16 cellular contexts compared by ENCODE assay signal in the genomic region with DNA sequence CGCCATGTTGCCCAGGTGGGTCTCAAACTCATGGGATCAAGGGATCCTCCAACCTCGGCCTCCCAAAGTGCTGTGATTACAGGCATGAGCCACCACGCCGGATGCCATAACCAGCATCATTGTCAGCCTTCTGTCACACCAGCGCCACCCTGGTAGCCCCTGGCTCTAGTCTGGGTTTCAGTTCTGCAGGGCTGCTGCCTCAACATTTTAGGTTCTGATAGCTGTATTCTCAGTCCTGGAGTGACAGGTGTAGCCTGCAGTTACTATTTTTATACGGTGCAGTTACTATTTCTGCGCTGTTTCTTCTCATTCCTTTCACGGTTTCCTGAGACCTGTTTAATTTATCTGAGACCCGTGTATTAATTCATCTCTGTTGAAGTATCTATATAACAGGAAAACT.
"Had no signal": no experiment of that assay in that cellular context is flagged by ENCODE, and none has a peak within 500 bp of the region (broad histone marks: within the 10 kb centered on the region; RNA-seq: fewer than 3 reads in every experiment).

No MANE protein-coding gene starts in this region.

- H3K36me3 ChIP-seq: adrenal gland, WERI-Rb-1 had no signal

- H3K4me1 Mint-ChIP-seq: natural killer cell had no signal

- ATAC-seq: left colon, natural killer cell, psoas muscle, sciatic nerve, upper lobe of right lung had no signal

- H3K27ac ChIP-seq: adrenal gland, esophagus squamous epithelium, psoas muscle, upper lobe of right lung, WERI-Rb-1 had no signal

- H3K9me3 ChIP-seq: adrenal gland, esophagus squamous epithelium, psoas muscle, upper lobe of right lung had no signal

- H3K27me3 ChIP-seq: adrenal gland, esophagus squamous epithelium, upper lobe of right lung had no signal

- FAIRE-seq: colon had no signal

- H3K27ac Mint-ChIP-seq: activated T-helper 2 cell treated with anti-CD3 and anti-CD28 coated beads, Interferon-gamma antibody, Interleukin-2, Interleukin-4, amounts not matched to agents 10 μg/mL and 5 μg/mL and 100 μg/mL, durations not matched to agents 14 hours and 24 hours and 36 hours; immature natural killer cell; natural killer cell had no signal

- H3K4me3 Mint-ChIP-seq: immature natural killer cell, natural killer cell had no signal

- H3K9me3 Mint-ChIP-seq: activated T-helper 2 cell treated with anti-CD3 and anti-CD28 coated beads, Interferon-gamma antibody, Interleukin-2, Interleukin-4, amounts not matched to agents 10 μg/mL and 5 μg/mL and 100 μg/mL, durations not matched to agents 14 hours and 24 hours and 36 hours; immature natural killer cell; natural killer cell had no signal

- H3K36me3 Mint-ChIP-seq: immature natural killer cell, natural killer cell had no signal

- H3K4me1 ChIP-seq: adrenal gland, psoas muscle, upper lobe of right lung had no signal

- DNase-seq: activated CD4-positive, alpha-beta T cell treated with anti-CD3 and anti-CD28 coated beads, Interleukin-2, amount 50 U/mL, for 1 hour; activated naive CD4-positive, alpha-beta T cell treated with anti-CD3 and anti-CD28 coated beads, Interleukin-2, amount 50 U/mL, for 16 hours; adrenal gland; esophagus squamous epithelium; foreskin fibroblast; immature natural killer cell; left colon; natural killer cell; psoas muscle; stimulated activated CD4-positive, alpha-beta T cell treated with anti-CD3 and anti-CD28 coated beads, Interleukin-2, amount 100 ng/mL, for 24 hours; stimulated activated naive CD4-positive, alpha-beta T cell treated with Interleukin-2 at 50 U/mL for 16 hours; upper lobe of right lung; WERI-Rb-1 had no signal

- H3K4me3 ChIP-seq: adrenal gland, esophagus squamous epithelium, psoas muscle, upper lobe of right lung had no signal
